ENCODE assay signal across 1 cellular context in the genomic region with DNA sequence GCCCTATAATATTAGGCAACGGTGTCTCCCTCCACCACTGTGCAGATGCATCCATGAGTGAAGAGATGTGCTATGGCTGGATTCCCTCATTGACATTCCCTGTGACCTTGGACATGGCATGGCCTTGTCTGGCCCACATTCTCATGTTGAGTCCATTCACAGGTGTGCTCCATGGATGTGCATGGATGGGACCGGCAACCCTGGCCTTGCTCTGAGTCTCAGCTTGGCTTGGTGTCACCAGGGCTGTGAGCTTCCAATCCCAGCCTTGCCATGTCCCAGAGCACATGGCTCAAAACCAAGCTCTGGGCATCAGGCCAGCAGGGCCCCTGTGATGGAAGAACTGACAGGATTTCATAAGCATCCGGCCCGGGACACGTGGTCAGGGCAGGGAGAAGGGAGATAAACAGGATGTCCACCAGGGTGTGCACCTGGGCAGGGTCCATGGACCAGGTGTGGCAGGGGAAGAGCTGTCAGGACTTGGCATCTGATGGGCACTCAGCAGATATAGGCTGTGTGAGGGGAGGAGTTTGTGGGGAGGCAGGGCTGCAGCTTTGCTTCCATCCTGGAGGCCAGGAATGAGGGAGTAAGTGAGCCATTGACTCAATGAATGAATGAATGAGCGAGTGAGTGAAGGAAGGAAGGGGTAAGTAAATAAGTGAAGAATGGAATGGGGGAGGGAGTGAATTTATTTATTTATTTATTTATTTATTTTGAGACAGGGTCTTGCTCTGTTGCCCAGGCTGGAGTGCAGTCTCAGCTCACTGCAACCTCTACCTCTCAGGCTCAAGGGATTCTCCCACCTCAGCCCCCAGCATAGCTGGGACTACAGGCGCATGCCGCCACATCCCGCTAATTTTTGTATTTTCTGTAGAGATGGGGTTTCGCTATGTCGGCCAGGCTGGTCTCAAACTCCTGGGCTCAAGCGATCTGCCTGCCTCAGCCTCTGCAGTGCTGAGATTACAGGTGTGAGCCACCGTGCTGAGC.
TF ChIP-seq lines count a peak whose summit lies in the region.

No MANE protein-coding gene starts in this region.

TF ChIP-seq in K562, 482 proteins besides CTCF, POLR2A, EP300 and RAD21 (continued from another document and continues in another):
- TF ChIP-seq, protein P1, sequence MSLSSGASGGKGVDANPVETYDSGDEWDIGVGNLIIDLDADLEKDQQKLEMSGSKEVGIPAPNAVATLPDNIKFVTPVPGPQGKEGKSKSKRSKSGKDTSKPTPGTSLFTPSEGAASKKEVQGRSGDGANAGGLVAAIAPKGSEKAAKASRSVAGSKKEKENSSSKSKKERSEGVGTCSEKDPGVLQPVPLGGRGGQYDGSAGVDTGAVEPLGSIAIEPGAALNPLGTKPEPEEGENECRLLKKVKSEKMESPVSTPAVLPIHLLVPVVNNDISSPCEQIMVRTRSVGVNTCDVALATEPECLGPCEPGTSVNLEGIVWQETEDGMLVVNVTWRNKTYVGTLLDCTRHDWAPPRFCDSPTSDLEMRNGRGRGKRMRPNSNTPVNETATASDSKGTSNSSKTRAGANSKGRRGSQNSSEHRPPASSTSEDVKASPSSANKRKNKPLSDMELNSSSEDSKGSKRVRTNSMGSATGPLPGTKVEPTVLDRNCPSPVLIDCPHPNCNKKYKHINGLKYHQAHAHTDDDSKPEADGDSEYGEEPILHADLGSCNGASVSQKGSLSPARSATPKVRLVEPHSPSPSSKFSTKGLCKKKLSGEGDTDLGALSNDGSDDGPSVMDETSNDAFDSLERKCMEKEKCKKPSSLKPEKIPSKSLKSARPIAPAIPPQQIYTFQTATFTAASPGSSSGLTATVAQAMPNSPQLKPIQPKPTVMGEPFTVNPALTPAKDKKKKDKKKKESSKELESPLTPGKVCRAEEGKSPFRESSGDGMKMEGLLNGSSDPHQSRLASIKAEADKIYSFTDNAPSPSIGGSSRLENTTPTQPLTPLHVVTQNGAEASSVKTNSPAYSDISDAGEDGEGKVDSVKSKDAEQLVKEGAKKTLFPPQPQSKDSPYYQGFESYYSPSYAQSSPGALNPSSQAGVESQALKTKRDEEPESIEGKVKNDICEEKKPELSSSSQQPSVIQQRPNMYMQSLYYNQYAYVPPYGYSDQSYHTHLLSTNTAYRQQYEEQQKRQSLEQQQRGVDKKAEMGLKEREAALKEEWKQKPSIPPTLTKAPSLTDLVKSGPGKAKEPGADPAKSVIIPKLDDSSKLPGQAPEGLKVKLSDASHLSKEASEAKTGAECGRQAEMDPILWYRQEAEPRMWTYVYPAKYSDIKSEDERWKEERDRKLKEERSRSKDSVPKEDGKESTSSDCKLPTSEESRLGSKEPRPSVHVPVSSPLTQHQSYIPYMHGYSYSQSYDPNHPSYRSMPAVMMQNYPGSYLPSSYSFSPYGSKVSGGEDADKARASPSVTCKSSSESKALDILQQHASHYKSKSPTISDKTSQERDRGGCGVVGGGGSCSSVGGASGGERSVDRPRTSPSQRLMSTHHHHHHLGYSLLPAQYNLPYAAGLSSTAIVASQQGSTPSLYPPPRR (CRISPR knock-in tag; IDR thresholded peaks at IDR 0.05; ENCODE audit: borderline replicate concordance): no peak
- peak; percentile 76 for TF ChIP-seq RAD51 (IDR thresholded peaks at IDR 0.05; ENCODE audit: borderline replicate concordance, low read depth)
- no peak for TF ChIP-seq TAF1 (IDR thresholded peaks at IDR 0.05; ENCODE audit: control insufficient read depth, extremely low read depth, insufficient read depth, low read length, severe bottlenecking)
- TF ChIP-seq, protein P2, sequence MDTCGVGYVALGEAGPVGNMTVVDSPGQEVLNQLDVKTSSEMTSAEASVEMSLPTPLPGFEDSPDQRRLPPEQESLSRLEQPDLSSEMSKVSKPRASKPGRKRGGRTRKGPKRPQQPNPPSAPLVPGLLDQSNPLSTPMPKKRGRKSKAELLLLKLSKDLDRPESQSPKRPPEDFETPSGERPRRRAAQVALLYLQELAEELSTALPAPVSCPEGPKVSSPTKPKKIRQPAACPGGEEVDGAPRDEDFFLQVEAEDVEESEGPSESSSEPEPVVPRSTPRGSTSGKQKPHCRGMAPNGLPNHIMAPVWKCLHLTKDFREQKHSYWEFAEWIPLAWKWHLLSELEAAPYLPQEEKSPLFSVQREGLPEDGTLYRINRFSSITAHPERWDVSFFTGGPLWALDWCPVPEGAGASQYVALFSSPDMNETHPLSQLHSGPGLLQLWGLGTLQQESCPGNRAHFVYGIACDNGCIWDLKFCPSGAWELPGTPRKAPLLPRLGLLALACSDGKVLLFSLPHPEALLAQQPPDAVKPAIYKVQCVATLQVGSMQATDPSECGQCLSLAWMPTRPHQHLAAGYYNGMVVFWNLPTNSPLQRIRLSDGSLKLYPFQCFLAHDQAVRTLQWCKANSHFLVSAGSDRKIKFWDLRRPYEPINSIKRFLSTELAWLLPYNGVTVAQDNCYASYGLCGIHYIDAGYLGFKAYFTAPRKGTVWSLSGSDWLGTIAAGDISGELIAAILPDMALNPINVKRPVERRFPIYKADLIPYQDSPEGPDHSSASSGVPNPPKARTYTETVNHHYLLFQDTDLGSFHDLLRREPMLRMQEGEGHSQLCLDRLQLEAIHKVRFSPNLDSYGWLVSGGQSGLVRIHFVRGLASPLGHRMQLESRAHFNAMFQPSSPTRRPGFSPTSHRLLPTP (IDR thresholded peaks at IDR 0.05; ENCODE audit: borderline replicate concordance, extremely low read depth, insufficient read length): no peak
- TF ChIP-seq YY1 (IDR thresholded peaks at IDR 0.05; ENCODE audit: borderline replicate concordance in 1 of 3, control insufficient read depth in 1 of 3, extremely low read depth in 1 of 3, insufficient read depth in 3 of 3, insufficient read length in 1 of 3, insufficient replicate concordance in 2 of 3, low read depth in 1 of 3, low read length in 2 of 3): no peak
- TF ChIP-seq TEAD4 (IDR thresholded peaks at IDR 0.05; ENCODE audit: low read length): 0 out of 2 replicates have a peak, but pooled peaks have one; percentile 26
- no peak for TF ChIP-seq TEAD4 (CRISPR knock-in tag; IDR thresholded peaks at IDR 0.05; ENCODE audit: borderline replicate concordance)
- TF ChIP-seq DACH1 (IDR thresholded peaks at IDR 0.05; ENCODE audit: partially characterized antibody): no peak
- no peak for TF ChIP-seq ZNF507 (tag; conservative IDR thresholded peaks at IDR 0.05)
- TF ChIP-seq, protein P3, sequence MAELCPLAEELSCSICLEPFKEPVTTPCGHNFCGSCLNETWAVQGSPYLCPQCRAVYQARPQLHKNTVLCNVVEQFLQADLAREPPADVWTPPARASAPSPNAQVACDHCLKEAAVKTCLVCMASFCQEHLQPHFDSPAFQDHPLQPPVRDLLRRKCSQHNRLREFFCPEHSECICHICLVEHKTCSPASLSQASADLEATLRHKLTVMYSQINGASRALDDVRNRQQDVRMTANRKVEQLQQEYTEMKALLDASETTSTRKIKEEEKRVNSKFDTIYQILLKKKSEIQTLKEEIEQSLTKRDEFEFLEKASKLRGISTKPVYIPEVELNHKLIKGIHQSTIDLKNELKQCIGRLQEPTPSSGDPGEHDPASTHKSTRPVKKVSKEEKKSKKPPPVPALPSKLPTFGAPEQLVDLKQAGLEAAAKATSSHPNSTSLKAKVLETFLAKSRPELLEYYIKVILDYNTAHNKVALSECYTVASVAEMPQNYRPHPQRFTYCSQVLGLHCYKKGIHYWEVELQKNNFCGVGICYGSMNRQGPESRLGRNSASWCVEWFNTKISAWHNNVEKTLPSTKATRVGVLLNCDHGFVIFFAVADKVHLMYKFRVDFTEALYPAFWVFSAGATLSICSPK (IDR thresholded peaks at IDR 0.05; ENCODE audit: borderline replicate concordance): no peak
- 0 out of 2 replicates have a peak, but pooled peaks have one; percentile 87 for TF ChIP-seq FOXK1 (CRISPR knock-in tag; IDR thresholded peaks at IDR 0.05; ENCODE audit: borderline replicate concordance)
- TF ChIP-seq E2F1 (CRISPR knock-in tag; IDR thresholded peaks at IDR 0.05): no peak
- peak; percentile 76; the same call in 1 of the 2 replicates for TF ChIP-seq ZNF76 (CRISPR knock-in tag; IDR thresholded peaks at IDR 0.05; ENCODE audit: borderline replicate concordance)
- no peak for TF ChIP-seq ZNF354B (CRISPR knock-in tag; IDR thresholded peaks at IDR 0.05)
- TF ChIP-seq, protein P4, sequence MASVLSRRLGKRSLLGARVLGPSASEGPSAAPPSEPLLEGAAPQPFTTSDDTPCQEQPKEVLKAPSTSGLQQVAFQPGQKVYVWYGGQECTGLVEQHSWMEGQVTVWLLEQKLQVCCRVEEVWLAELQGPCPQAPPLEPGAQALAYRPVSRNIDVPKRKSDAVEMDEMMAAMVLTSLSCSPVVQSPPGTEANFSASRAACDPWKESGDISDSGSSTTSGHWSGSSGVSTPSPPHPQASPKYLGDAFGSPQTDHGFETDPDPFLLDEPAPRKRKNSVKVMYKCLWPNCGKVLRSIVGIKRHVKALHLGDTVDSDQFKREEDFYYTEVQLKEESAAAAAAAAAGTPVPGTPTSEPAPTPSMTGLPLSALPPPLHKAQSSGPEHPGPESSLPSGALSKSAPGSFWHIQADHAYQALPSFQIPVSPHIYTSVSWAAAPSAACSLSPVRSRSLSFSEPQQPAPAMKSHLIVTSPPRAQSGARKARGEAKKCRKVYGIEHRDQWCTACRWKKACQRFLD (CRISPR knock-in tag; IDR thresholded peaks at IDR 0.05): peak; percentile 73
- TF ChIP-seq ZNF764 (CRISPR knock-in tag; IDR thresholded peaks at IDR 0.05; ENCODE audit: low read depth): no peak
- no peak for TF ChIP-seq WHSC1 (IDR thresholded peaks at IDR 0.05; ENCODE audit: low read length)
- peak; percentile 44; the same call in 1 of the 2 replicates for TF ChIP-seq TCF3 (CRISPR knock-in tag; IDR thresholded peaks at IDR 0.05)
- TF ChIP-seq NFE2 (IDR thresholded peaks at IDR 0.05; ENCODE audit: low read depth): no peak
- peak; percentile 31; the same call in 1 of the 2 replicates for TF ChIP-seq FOXP1 (CRISPR knock-in tag; IDR thresholded peaks at IDR 0.05)
- TF ChIP-seq RBM15 (IDR thresholded peaks at IDR 0.05; ENCODE audit: insufficient read depth, low read length): no peak
- TF ChIP-seq LARP7 (IDR thresholded peaks at IDR 0.05): no peak
- no peak for TF ChIP-seq ZFP30 (CRISPR knock-in tag; IDR thresholded peaks at IDR 0.05; ENCODE audit: borderline replicate concordance)
- no peak for TF ChIP-seq ZBTB7A (IDR thresholded peaks at IDR 0.05; ENCODE audit: borderline replicate concordance, control insufficient read depth, low read depth, low read length)
- no peak for TF ChIP-seq NCOA6 (IDR thresholded peaks at IDR 0.05)
- peak; percentile 49; the same call in 1 of the 2 replicates for TF ChIP-seq IFI16 (CRISPR knock-in tag; IDR thresholded peaks at IDR 0.05)
- no peak for TF ChIP-seq PML (IDR thresholded peaks at IDR 0.05; ENCODE audit: low read length)
- TF ChIP-seq E2F3 (CRISPR knock-in tag; IDR thresholded peaks at IDR 0.05): peak; percentile 59; the same call in 1 of the 2 replicates
- peak; percentile 71 for TF ChIP-seq NEUROD1 (IDR thresholded peaks at IDR 0.05; ENCODE audit: borderline replicate concordance, low read depth, low read length, partially characterized antibody)
- TF ChIP-seq, protein P5, sequence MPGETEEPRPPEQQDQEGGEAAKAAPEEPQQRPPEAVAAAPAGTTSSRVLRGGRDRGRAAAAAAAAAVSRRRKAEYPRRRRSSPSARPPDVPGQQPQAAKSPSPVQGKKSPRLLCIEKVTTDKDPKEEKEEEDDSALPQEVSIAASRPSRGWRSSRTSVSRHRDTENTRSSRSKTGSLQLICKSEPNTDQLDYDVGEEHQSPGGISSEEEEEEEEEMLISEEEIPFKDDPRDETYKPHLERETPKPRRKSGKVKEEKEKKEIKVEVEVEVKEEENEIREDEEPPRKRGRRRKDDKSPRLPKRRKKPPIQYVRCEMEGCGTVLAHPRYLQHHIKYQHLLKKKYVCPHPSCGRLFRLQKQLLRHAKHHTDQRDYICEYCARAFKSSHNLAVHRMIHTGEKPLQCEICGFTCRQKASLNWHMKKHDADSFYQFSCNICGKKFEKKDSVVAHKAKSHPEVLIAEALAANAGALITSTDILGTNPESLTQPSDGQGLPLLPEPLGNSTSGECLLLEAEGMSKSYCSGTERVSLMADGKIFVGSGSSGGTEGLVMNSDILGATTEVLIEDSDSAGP (CRISPR knock-in tag; IDR thresholded peaks at IDR 0.05): no peak
- no peak for TF ChIP-seq ZNF778 (CRISPR knock-in tag; IDR thresholded peaks at IDR 0.05)
- no peak for TF ChIP-seq ESRRB (CRISPR knock-in tag; IDR thresholded peaks at IDR 0.05; ENCODE audit: borderline replicate concordance)
- peak; percentile 73 for TF ChIP-seq ZNF79 (CRISPR knock-in tag; IDR thresholded peaks at IDR 0.05; ENCODE audit: low read depth)
- TF ChIP-seq, protein P6, sequence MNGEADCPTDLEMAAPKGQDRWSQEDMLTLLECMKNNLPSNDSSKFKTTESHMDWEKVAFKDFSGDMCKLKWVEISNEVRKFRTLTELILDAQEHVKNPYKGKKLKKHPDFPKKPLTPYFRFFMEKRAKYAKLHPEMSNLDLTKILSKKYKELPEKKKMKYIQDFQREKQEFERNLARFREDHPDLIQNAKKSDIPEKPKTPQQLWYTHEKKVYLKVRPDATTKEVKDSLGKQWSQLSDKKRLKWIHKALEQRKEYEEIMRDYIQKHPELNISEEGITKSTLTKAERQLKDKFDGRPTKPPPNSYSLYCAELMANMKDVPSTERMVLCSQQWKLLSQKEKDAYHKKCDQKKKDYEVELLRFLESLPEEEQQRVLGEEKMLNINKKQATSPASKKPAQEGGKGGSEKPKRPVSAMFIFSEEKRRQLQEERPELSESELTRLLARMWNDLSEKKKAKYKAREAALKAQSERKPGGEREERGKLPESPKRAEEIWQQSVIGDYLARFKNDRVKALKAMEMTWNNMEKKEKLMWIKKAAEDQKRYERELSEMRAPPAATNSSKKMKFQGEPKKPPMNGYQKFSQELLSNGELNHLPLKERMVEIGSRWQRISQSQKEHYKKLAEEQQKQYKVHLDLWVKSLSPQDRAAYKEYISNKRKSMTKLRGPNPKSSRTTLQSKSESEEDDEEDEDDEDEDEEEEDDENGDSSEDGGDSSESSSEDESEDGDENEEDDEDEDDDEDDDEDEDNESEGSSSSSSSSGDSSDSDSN (IDR thresholded peaks at IDR 0.05; ENCODE audit: borderline replicate concordance in 1 of 2, low read depth in 2 of 2, low read length in 2 of 2): no peak
- TF ChIP-seq ZNF77 (CRISPR knock-in tag; IDR thresholded peaks at IDR 0.05): no peak
- TF ChIP-seq NR1H2 (CRISPR knock-in tag; IDR thresholded peaks at IDR 0.05): no peak
- TF ChIP-seq FOXK2 (conservative IDR thresholded peaks at IDR 0.05 in 1 of 2, IDR thresholded peaks at IDR 0.05 in 1 of 2; ENCODE audit: low read depth in 2 of 2): peak in 1 of 2 experiments; percentile 64; a peak in 2 of 4 replicates
- no peak for TF ChIP-seq MED1 (CRISPR knock-in tag; IDR thresholded peaks at IDR 0.05; ENCODE audit: borderline replicate concordance)
- 0 out of 2 replicates have a peak, but pooled peaks have one; percentile 38 for TF ChIP-seq RHOXF2B (CRISPR knock-in tag; conservative IDR thresholded peaks at IDR 0.05)
